Comparison of ENCODE assay signal across 1 cellular context in genomic region chr22:21568207-21569075, GRCh38.
TF ChIP-seq lines count a peak whose summit lies in the region.

No MANE protein-coding gene starts in this region.

TF ChIP-seq in liver, 16 proteins besides CTCF, POLR2A, EP300 and RAD21 (continued from another document):
- TF ChIP-seq REST (IDR thresholded peaks at IDR 0.05) (no peak), JUND (IDR thresholded peaks at IDR 0.05) (no peak)
